Comparison of ENCODE assay signal across 9 cellular contexts in the genomic region with DNA sequence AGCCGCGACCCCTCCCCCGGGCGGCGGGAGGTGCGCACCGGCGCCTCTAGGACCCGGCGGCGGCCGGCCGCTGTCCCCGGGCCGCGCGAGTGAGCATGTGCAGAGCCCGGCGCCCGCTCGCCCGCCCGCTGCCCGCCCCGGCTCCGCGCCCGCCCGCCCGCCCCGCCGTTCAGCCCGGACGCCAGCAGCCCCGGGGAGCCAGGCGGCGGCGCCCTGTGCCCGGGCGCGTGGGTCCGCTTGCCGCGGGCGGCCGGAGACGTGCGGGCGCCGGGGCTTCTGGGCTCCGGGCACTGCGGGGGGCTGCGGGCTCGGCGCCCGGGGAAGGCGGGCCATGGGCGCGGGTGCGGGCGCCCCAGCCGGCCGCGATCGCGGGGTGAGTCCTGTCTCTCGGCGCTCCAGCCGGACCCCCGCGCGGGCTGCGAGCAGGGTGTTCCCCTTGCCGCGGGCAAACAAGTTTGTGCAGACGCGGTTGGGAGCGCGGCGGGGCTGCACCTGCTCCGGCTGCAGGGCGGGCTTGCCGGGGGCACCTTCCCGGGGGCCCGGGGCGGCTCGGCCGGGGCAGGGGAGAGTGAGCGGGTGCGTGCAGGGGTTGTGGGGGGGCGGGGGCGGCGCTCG. TPM values are rescaled to one million over a fixed set of nuclear protein-coding genes. Genes with fewer than 3 reads are reported as not detected.
DNase-seq lines count a peak whose midpoint lies in the region; ATAC-seq and TF ChIP-seq lines count a peak whose summit lies in the region.
"Had no signal": no experiment of that assay in that cellular context is flagged by ENCODE, and none has a peak within 500 bp of the region (broad histone marks: within the 10 kb centered on the region; RNA-seq: fewer than 3 reads in every experiment).

Gene WSCD1, plus strand, starts transcription at position 100 of the 615 bp plus-strand sequence. CDS start 10,280 bp downstream, outside the sequence.

- ATAC-seq in HG02970 (IDR thresholded peaks at IDR 0.05; ENCODE audit: low FRiP score, unreplicated experiment), result no peak
- ATAC-seq: GM12878 had no signal

- peaks cover 6% of the 10 kb centered on the region for H3K4me1 ChIP-seq in iPS-15b (ENCODE audit: control insufficient read depth, insufficient read depth, low read length)
- peaks cover 0 to 22% (median 15%) of the 10 kb centered on the region in 4 donors for H3K4me1 ChIP-seq in sigmoid colon

- DNase-seq in activated naive CD4-positive, alpha-beta T cell treated with anti-CD3 and anti-CD28 coated beads for 36 hours, result peak; percentile 13
- DNase-seq in activated naive CD4-positive, alpha-beta T cell treated with anti-CD3 and anti-CD28 coated beads, Interleukin-2, amount 50 U/mL, for 16 hours, result no peak
- peak in 30 of 56 donors; percentile 21 to 77 (median 52) for DNase-seq in amygdala (lab: John Stamatoyannopoulos, UW)
- no peak for DNase-seq in sigmoid colon
- no peak for DNase-seq in OCI-M2 (lab: John Stamatoyannopoulos, UW; ENCODE audit: unreplicated experiment)
- DNase-seq in T1000 (lab: John Stamatoyannopoulos, UW), result no peak

- intact Hi-C loops in activated naive CD4-positive, alpha-beta T cell treated with anti-CD3 and anti-CD28 coated beads for 36 hours (cut with micrococcal nuclease), result no loop called here
- intact Hi-C loops in sigmoid colon (cut with DNase I), result no loop called here

- H3K27ac ChIP-seq in sigmoid colon, result no peak within 1 kb of the TSS

- CTCF ChIA-PET in activated naive CD4-positive, alpha-beta T cell treated with anti-CD3 and anti-CD28 coated beads for 36 hours (lab: Charles Lee), result no interaction called here

- no peaks in the 10 kb centered on the region for H3K36me3 Mint-ChIP-seq in activated naive CD4-positive, alpha-beta T cell treated with anti-CD3 and anti-CD28 coated beads for 36 hours (ENCODE audit: low read depth)

- no peaks in the 10 kb centered on the region for H3K36me3 ChIP-seq in iPS-15b (ENCODE audit: control insufficient read depth, insufficient read depth, low read length)
- H3K36me3 ChIP-seq in sigmoid colon, result no peaks in the 10 kb centered on the region

- no peaks in the 10 kb centered on the region for H3K9me3 Mint-ChIP-seq in activated naive CD4-positive, alpha-beta T cell treated with anti-CD3 and anti-CD28 coated beads for 36 hours

- TF ChIP-seq POLR2A in sigmoid colon (IDR thresholded peaks at IDR 0.05), result no peak

- 1% methylated on average over 94 of the region's 94 CpGs for WGBS in sigmoid colon, 2 donors

- peak within 1 kb of the TSS; percentile 4 for H3K9ac ChIP-seq in iPS-15b (ENCODE audit: low read depth, low read length)

- no peak for TF ChIP-seq EP300 in sigmoid colon (IDR thresholded peaks at IDR 0.05)

- H3K4me3 Mint-ChIP-seq in activated naive CD4-positive, alpha-beta T cell treated with anti-CD3 and anti-CD28 coated beads for 36 hours, result peak within 1 kb of the TSS; percentile 63

- H3K27ac Mint-ChIP-seq in activated naive CD4-positive, alpha-beta T cell treated with anti-CD3 and anti-CD28 coated beads for 36 hours, result no peak within 1 kb of the TSS

- H3K27me3 Mint-ChIP-seq in activated naive CD4-positive, alpha-beta T cell treated with anti-CD3 and anti-CD28 coated beads for 36 hours (ENCODE audit: low read depth), result peaks cover 48% of the 10 kb centered on the region

- no peaks in the 10 kb centered on the region for H3K9me3 ChIP-seq in iPS-15b (ENCODE audit: control insufficient read depth, insufficient read depth, low read length)
- no peaks in the 10 kb centered on the region for H3K9me3 ChIP-seq in sigmoid colon

- H3K27me3 ChIP-seq in iPS-15b (ENCODE audit: control insufficient read depth, insufficient read depth, low read length) (peaks cover 27% of the 10 kb centered on the region), sigmoid colon (peaks cover 0 to 25% (median 5%) of the 10 kb centered on the region in 3 donors)

- H3K4me3 ChIP-seq in iPS-15b (ENCODE audit: low read depth, low read length) (peak within 1 kb of the TSS; percentile 75), sigmoid colon (peak within 1 kb of the TSS; percentile 29 to 75 (median 63))
- H3K4me3 ChIP-seq: GM12878 had no signal

- TF ChIP-seq CTCF in sigmoid colon (IDR thresholded peaks at IDR 0.05), result no peak

- peaks cover 10% of the 10 kb centered on the region for H3K4me1 Mint-ChIP-seq in activated naive CD4-positive, alpha-beta T cell treated with anti-CD3 and anti-CD28 coated beads for 36 hours (ENCODE audit: low read depth)

RNA-seq across cellular contexts. Expression of gene WSCD1, which starts in this region (rescaled TPM):
- 1 to 10 TPM in 1 of 2 experiments, under 1 TPM in 1; 0.86 to 1.0 TPM for total RNA-seq in activated naive CD4-positive, alpha-beta T cell treated with anti-CD3 and anti-CD28 coated beads for 36 hours
- 1 to 10 TPM; 1.6 to 7.5 (median 2.1) TPM for total RNA-seq in sigmoid colon
- polyA plus RNA-seq in sigmoid colon, result 1 to 10 TPM; 3.8 to 9.6 (median 9.5) TPM
- total RNA-seq: GM12878 had no signal

Comparison
In these comparisons a context has a peak if more than half of its experiments do, and no peak if none do; other contexts are left out.
1. DNase-seq: peak in activated naive CD4-positive, alpha-beta T cell treated with anti-CD3 and anti-CD28 coated beads for 36 hours (single experiment) and amygdala (30 of 56); none in activated naive CD4-positive, alpha-beta T cell treated with anti-CD3 and anti-CD28 coated beads, Interleukin-2, amount 50 U/mL, for 16 hours (single experiment), sigmoid colon (single experiment), OCI-M2 (single experiment) and T1000 (single experiment).